8 cellular contexts compared by ENCODE assay signal in genomic region chr19:45506991-45507863, GRCh38. TPM values are rescaled to one million over a fixed set of nuclear protein-coding genes. Genes with fewer than 3 reads are reported as not detected.
DNase-seq lines count a peak whose midpoint lies in the region; ATAC-seq and TF ChIP-seq lines count a peak whose summit lies in the region.

TSS of gene VASP (plus strand) at chr19:45507479. CDS start at chr19:45507772, 293 bp downstream.

- H3F3A ChIP-seq in GM23338 (replicated peaks; ENCODE audit: low read depth): peaks cover 11% of the 10 kb centered on the region

- H3K9me3 Mint-ChIP-seq in GM23338: no peaks in the 10 kb centered on the region; the same call in 2 of the 3 replicates

- no peak for TF ChIP-seq EP300 in gastroesophageal sphincter (IDR thresholded peaks at IDR 0.05)

- TF ChIP-seq POLR2A in gastroesophageal sphincter (IDR thresholded peaks at IDR 0.05): peak; percentile 86 to 92

- peaks cover 15% of the 10 kb centered on the region for H4K20me1 ChIP-seq in GM23338 (replicated peaks; ENCODE audit: insufficient read depth)

- TF ChIP-seq CTCF in GM23338 (conservative IDR thresholded peaks at IDR 0.05; ENCODE audit: low read depth in 2 of 2) (no peak), gastroesophageal sphincter (IDR thresholded peaks at IDR 0.05) (peak in 1 of 4 experiments; percentile 5)

- H3K27ac ChIP-seq in GM23338 (ENCODE audit: low read depth) (peak within 1 kb of the TSS; percentile 99), gastroesophageal sphincter (peak within 1 kb of the TSS; percentile 82 to 97 (median 92))

- in situ Hi-C loops in SK-MEL-5 (cut with HindIII; ENCODE audit: low pct_unique_long_range_greater_than_20kb, low sequenced_read_pairs): no loop called here

- peak within 1 kb of the TSS; percentile 88 for H3K4me3 Mint-ChIP-seq in GM23338

- H3K27me3 ChIP-seq in GM23338 (ENCODE audit: insufficient read depth) (no peaks in the 10 kb centered on the region), gastroesophageal sphincter (no peaks in the 10 kb centered on the region)

- H3K27me3 Mint-ChIP-seq in GM23338 (ENCODE audit: insufficient read depth, low read depth, poor library complexity): peaks cover 8% of the 10 kb centered on the region

- 0% methylated on average over 13 of the region's 65 CpGs; no CpG with 5 or more reads in 1 of the 2 donors for WGBS in gastroesophageal sphincter (ENCODE audit: low coverage in 1 of 2), 2 donors

- H3K9me3 ChIP-seq in gastroesophageal sphincter: no peaks in the 10 kb centered on the region

- peaks cover 12% of the 10 kb centered on the region for H3K36me3 Mint-ChIP-seq in GM23338 (ENCODE audit: low read depth)

- peak within 1 kb of the TSS; percentile 93 for H3K27ac Mint-ChIP-seq in GM23338

- ATAC-seq in GM23338 (peak; percentile 51), gastroesophageal sphincter (peak; percentile 75)

- peak within 1 kb of the TSS; percentile 94 for H2AFZ ChIP-seq in GM23338

- H3K4me1 ChIP-seq in GM23338 (ENCODE audit: insufficient read depth) (peaks cover 18% of the 10 kb centered on the region), gastroesophageal sphincter (peaks cover 0 to 41% (median 0%) of the 10 kb centered on the region in 3 donors)

- peaks cover 49% of the 10 kb centered on the region for H3K79me2 ChIP-seq in GM23338 (replicated peaks; ENCODE audit: insufficient read depth)

- peak within 1 kb of the TSS; percentile 99 for H3K4me3 ChIP-seq in GM23338
- H3K4me3 ChIP-seq in gastroesophageal sphincter: peak within 1 kb of the TSS; percentile 97 to 100

- peaks cover 18% of the 10 kb centered on the region for H3K4me1 Mint-ChIP-seq in GM23338

- no peaks in the 10 kb centered on the region for H3K9me2 ChIP-seq in GM23338 (ENCODE audit: insufficient read depth)

- DNase-seq in ELF-1 (ENCODE audit: low read depth, low spot score) (peak; percentile 90), GM23338 (ENCODE audit: low spot score) (peak; percentile 96), LHCN-M2 (ENCODE audit: low read depth) (peak; percentile 82), SK-MEL-5 (ENCODE audit: low read depth, low spot score) (peak; percentile 81), occipital lobe (lab: John Stamatoyannopoulos, UW) (peak; percentile 63), superior temporal gyrus (ENCODE audit: extremely low spot score) (peak; percentile 85)
- DNase-seq in activated naive CD4-positive, alpha-beta T cell (lab: John Stamatoyannopoulos, UW): peak; percentile 67 to 91 (median 82)

- H3K36me3 ChIP-seq in GM23338 (ENCODE audit: insufficient read depth) (no peaks in the 10 kb centered on the region; the same call in 1 of the 2 replicates), gastroesophageal sphincter (no peaks in the 10 kb centered on the region)

- H3K4me2 ChIP-seq in GM23338: peak within 1 kb of the TSS; percentile 95

TF ChIP-seq in GM23338, 12 proteins besides CTCF, POLR2A, EP300 and RAD21 (continues in another document):
- no peak for TF ChIP-seq EZH2 (IDR thresholded peaks at IDR 0.05; ENCODE audit: low read depth, unreplicated experiment)
- TF ChIP-seq JUNB (IDR thresholded peaks at IDR 0.05; ENCODE audit: unreplicated experiment): no peak
- TF ChIP-seq ZNF114 (CRISPR knock-in tag; IDR thresholded peaks at IDR 0.05): no peak
- TF ChIP-seq, protein P1, sequence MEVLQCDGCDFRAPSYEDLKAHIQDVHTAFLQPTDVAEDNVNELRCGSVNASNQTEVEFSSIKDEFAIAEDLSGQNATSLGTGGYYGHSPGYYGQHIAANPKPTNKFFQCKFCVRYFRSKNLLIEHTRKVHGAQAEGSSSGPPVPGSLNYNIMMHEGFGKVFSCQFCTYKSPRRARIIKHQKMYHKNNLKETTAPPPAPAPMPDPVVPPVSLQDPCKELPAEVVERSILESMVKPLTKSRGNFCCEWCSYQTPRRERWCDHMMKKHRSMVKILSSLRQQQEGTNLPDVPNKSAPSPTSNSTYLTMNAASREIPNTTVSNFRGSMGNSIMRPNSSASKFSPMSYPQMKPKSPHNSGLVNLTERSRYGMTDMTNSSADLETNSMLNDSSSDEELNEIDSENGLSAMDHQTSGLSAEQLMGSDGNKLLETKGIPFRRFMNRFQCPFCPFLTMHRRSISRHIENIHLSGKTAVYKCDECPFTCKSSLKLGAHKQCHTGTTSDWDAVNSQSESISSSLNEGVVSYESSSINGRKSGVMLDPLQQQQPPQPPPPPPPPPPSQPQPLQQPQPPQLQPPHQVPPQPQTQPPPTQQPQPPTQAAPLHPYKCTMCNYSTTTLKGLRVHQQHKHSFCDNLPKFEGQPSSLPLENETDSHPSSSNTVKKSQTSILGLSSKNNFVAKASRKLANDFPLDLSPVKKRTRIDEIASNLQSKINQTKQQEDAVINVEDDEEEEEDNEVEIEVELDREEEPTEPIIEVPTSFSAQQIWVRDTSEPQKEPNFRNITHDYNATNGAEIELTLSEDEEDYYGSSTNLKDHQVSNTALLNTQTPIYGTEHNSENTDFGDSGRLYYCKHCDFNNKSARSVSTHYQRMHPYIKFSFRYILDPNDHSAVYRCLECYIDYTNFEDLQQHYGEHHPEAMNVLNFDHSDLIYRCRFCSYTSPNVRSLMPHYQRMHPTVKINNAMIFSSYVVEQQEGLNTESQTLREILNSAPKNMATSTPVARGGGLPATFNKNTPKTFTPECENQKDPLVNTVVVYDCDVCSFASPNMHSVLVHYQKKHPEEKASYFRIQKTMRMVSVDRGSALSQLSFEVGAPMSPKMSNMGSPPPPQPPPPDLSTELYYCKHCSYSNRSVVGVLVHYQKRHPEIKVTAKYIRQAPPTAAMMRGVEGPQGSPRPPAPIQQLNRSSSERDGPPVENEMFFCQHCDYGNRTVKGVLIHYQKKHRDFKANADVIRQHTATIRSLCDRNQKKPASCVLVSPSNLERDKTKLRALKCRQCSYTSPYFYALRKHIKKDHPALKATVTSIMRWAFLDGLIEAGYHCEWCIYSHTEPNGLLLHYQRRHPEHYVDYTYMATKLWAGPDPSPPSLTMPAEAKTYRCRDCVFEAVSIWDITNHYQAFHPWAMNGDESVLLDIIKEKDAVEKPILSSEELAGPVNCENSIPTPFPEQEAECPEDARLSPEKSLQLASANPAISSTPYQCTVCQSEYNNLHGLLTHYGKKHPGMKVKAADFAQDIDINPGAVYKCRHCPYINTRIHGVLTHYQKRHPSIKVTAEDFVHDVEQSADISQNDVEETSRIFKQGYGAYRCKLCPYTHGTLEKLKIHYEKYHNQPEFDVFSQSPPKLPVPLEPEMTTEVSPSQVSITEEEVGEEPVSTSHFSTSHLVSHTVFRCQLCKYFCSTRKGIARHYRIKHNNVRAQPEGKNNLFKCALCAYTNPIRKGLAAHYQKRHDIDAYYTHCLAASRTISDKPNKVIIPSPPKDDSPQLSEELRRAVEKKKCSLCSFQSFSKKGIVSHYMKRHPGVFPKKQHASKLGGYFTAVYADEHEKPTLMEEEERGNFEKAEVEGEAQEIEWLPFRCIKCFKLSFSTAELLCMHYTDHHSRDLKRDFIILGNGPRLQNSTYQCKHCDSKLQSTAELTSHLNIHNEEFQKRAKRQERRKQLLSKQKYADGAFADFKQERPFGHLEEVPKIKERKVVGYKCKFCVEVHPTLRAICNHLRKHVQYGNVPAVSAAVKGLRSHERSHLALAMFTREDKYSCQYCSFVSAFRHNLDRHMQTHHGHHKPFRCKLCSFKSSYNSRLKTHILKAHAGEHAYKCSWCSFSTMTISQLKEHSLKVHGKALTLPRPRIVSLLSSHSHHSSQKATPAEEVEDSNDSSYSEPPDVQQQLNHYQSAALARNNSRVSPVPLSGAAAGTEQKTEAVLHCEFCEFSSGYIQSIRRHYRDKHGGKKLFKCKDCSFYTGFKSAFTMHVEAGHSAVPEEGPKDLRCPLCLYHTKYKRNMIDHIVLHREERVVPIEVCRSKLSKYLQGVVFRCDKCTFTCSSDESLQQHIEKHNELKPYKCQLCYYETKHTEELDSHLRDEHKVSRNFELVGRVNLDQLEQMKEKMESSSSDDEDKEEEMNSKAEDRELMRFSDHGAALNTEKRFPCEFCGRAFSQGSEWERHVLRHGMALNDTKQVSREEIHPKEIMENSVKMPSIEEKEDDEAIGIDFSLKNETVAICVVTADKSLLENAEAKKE (CRISPR knock-in tag; IDR thresholded peaks at IDR 0.05): no peak
- TF ChIP-seq REST (IDR thresholded peaks at IDR 0.05; ENCODE audit: unreplicated experiment): peak; percentile 8
- TF ChIP-seq STAT1 (IDR thresholded peaks at IDR 0.05; ENCODE audit: unreplicated experiment): no peak
- TF ChIP-seq NANOG (IDR thresholded peaks at IDR 0.05; ENCODE audit: borderline replicate concordance): no peak
- TF ChIP-seq ZNF331 (CRISPR knock-in tag; IDR thresholded peaks at IDR 0.05; ENCODE audit: low read depth): no peak

RNA-seq across cellular contexts. Expression of gene VASP, which starts in this region (rescaled TPM):
- 146 and 147 TPM in 2 replicates for total RNA-seq in GM23338 (2014; rRNA removed; shearing (Covaris generic))
- 60.3 and 68.3 TPM in 2 replicates for polyA plus RNA-seq in GM23338 (2016; fragmentation: Nextera tagmentation; extraction: Ambion mirVana)
- total RNA-seq in LHCN-M2 (2014; rRNA removed) (102 and 127 TPM in 2 replicates), gastroesophageal sphincter (100 to 1,000 TPM; 140 to 246 (median 167) TPM), occipital lobe (8.4 TPM)
- polyA plus RNA-seq in LHCN-M2 (2012): 73.3 TPM
- 42.6 and 44.1 TPM in 2 replicates for total RNA-seq in SK-MEL-5 (2014; rRNA removed; shearing (Covaris generic))
- polyA plus RNA-seq in SK-MEL-5 (2015; cell fraction: cytosol; rRNA removed): 94.0 and 106 TPM in 2 replicates
- polyA plus RNA-seq in SK-MEL-5 (2015; cell fraction: nucleus; rRNA removed): 31.7 and 46.7 TPM in 2 replicates

Comparison
In these comparisons a context has a peak if more than half of its experiments do, and no peak if none do; other contexts are left out.
1. Peak in every context shown above with its lines: DNase-seq, ATAC-seq, H3K4me3 ChIP-seq and H3K27ac ChIP-seq.